ENCODE assay signal across 20 cellular contexts in the genomic region with DNA sequence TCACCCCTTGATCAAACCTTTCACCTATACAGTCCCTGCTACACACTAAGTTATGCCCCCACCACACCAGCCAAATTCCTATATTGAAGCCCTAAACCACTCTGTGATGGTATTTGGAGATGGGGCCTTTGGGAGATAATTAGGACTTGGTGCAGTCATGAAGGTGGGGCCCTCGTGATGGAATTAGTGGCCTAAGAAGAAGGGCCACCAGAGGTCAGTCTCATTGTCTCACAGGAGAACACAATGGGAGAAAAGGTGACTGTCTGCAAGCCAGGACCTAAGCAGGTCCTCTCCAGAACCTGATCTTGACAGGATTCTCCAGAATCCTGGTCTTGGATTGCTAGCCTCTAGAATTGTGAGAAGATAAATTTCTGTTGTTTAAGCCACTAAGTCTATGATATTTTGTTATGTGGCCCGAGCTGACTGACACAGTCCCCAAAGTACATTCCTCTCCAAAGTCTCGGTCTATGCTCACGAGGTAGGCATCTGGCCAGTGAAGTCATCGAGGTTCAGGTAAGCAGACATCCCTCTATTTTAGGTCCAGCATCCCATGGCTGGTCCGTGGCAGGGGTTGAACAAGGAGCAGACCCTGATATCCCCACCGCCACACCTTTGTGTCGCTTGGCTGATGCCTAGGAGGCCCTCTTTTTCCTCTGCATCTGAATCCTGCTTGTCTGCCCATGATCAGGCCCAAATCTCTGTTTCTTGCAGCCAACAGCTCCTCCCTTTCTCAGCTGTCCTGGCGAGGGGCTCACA.
DNase-seq lines count a peak whose midpoint lies in the region; ATAC-seq and TF ChIP-seq lines count a peak whose summit lies in the region.
"Had no signal": no experiment of that assay in that cellular context is flagged by ENCODE, and none has a peak within 500 bp of the region (broad histone marks: within the 10 kb centered on the region; RNA-seq: fewer than 3 reads in every experiment).

No MANE protein-coding gene starts in this region.

- H3K4me2 ChIP-seq in KMS-11 = peak overlapping the region; percentile 50
- H3K4me2 ChIP-seq in trophoblast cell (ENCODE audit: low read length) = no peak overlapping the region

- peak overlapping the region; percentile 29 for H3K4ac ChIP-seq in trophoblast cell (ENCODE audit: low read depth, low read length)

- peak overlapping the region; percentile 7 for H3K18ac ChIP-seq in trophoblast cell (ENCODE audit: low read length)

- H4K12ac ChIP-seq in trophoblast cell (ENCODE audit: low read depth, low read length) = no peak overlapping the region

- H3K27me3 ChIP-seq in KMS-11 (ENCODE audit: insufficient read depth, low read depth) (no peaks in the 10 kb centered on the region), trophoblast cell (ENCODE audit: insufficient read depth, low read length) (no peaks in the 10 kb centered on the region)
- H3K27me3 ChIP-seq: esophagus muscularis mucosa, MG63, right atrium auricular region, tibial artery had no signal

- H2BK5ac ChIP-seq in trophoblast cell (ENCODE audit: low read depth, low read length, poor library complexity) = peak overlapping the region; percentile 6

- no peaks in the 10 kb centered on the region for H3K9me3 ChIP-seq in trophoblast cell (ENCODE audit: insufficient read depth, low read depth, low read length)
- H3K9me3 ChIP-seq: esophagus muscularis mucosa, MG63, right atrium auricular region, tibial artery had no signal

- peak overlapping the region; percentile 69; the same call in 1 of the 2 replicates for H3K9ac ChIP-seq in KMS-11
- no peak overlapping the region for H3K9ac ChIP-seq in trophoblast cell (ENCODE audit: low read length)

- no peak overlapping the region for H2AFZ ChIP-seq in KMS-11 (ENCODE audit: low read depth)
- no peak overlapping the region for H2AFZ ChIP-seq in trophoblast cell (ENCODE audit: insufficient read depth, low read length, poor library complexity)

- H3K79me2 ChIP-seq in KMS-11 (ENCODE audit: insufficient read depth, low read depth) (peaks cover 11% of the 10 kb centered on the region; the same call in 1 of the 2 replicates), trophoblast cell (ENCODE audit: control insufficient read depth, insufficient read depth, low read length, poor library complexity) (no peaks in the 10 kb centered on the region)

- H3K27ac ChIP-seq in KMS-11 (peak overlapping the region; percentile 98), trophoblast cell (ENCODE audit: low read depth, low read length) (no peak overlapping the region)
- H3K27ac ChIP-seq: C4-2B, esophagus muscularis mucosa, right atrium auricular region, tibial artery had no signal

- H3K79me1 ChIP-seq in trophoblast cell (ENCODE audit: low read length) = peaks cover 15% of the 10 kb centered on the region

- peak overlapping the region; percentile 16 for H3K14ac ChIP-seq in trophoblast cell (ENCODE audit: low read length)

- H3K4me3 ChIP-seq in KMS-11 (IDR thresholded peaks at IDR 0.05; ENCODE audit: insufficient read depth, low read depth, low read length) (no peak overlapping the region), trophoblast cell (ENCODE audit: low read depth, low read length) (no peak overlapping the region)
- H3K4me3 ChIP-seq: esophagus muscularis mucosa, MG63, right atrium auricular region, tibial artery had no signal

- no peaks in the 10 kb centered on the region for H3K27me3 Mint-ChIP-seq in T-helper 2 cell treated with Interferon-gamma antibody and Interleukin-4, amounts not matched to agents 5 μg/mL and 100 μg/mL, for 36 hours (ENCODE audit: low read depth)
- no peaks in the 10 kb centered on the region for H3K27me3 Mint-ChIP-seq in activated naive CD8-positive, alpha-beta T cell

- H4K91ac ChIP-seq in trophoblast cell (ENCODE audit: low read depth, low read length) = peak overlapping the region; percentile 61

- no CpG with 5 or more reads among the region's 9 CpGs for WGBS in trophoblast cell (ENCODE audit: extremely low coverage, insufficient coverage, insufficient read length)

- no peak overlapping the region for H4K8ac ChIP-seq in trophoblast cell (ENCODE audit: low read depth, low read length)

- peak overlapping the region; percentile 44 for H2BK12ac ChIP-seq in trophoblast cell (ENCODE audit: low read length)

- DNase-seq in T-helper 2 cell treated with Interferon-gamma antibody and Interleukin-4, amounts not matched to agents 5 μg/mL and 100 μg/mL, for 36 hours (ENCODE audit: low spot score) = no peak
- DNase-seq in T-helper 2 cell (no peak), trophoblast cell (peak in 1 of 2 donors; percentile 32), NCI-H1694 (lab: John Stamatoyannopoulos, UW) (no peak), NCI-H187 treated with DMSO at 0.1 percent for 48 hours (lab: John Stamatoyannopoulos, UW) (no peak)
- DNase-seq: 8988T, DND-41, mesendoderm, MG63, NCI-H1930, NCI-H526, SW 1271, tibial artery had no signal

- peaks cover 75% of the 10 kb centered on the region for H3K4me1 Mint-ChIP-seq in T-helper 2 cell treated with Interferon-gamma antibody and Interleukin-4, amounts not matched to agents 5 μg/mL and 100 μg/mL, for 36 hours (ENCODE audit: low read depth)
- H3K4me1 Mint-ChIP-seq in activated naive CD8-positive, alpha-beta T cell (ENCODE audit: low read depth) = peaks cover 80% of the 10 kb centered on the region

- no peaks in the 10 kb centered on the region for H3K9me3 Mint-ChIP-seq in T-helper 2 cell treated with Interferon-gamma antibody and Interleukin-4, amounts not matched to agents 5 μg/mL and 100 μg/mL, for 36 hours
- no peaks in the 10 kb centered on the region for H3K9me3 Mint-ChIP-seq in activated naive CD8-positive, alpha-beta T cell (ENCODE audit: low read depth)
- H3K9me3 Mint-ChIP-seq: WTC11 had no signal

- peaks cover 89% of the 10 kb centered on the region for H3K36me3 Mint-ChIP-seq in T-helper 2 cell treated with Interferon-gamma antibody and Interleukin-4, amounts not matched to agents 5 μg/mL and 100 μg/mL, for 36 hours (ENCODE audit: low read depth)
- H3K36me3 Mint-ChIP-seq in activated naive CD8-positive, alpha-beta T cell = peaks cover 15% of the 10 kb centered on the region
- H3K36me3 Mint-ChIP-seq: WTC11 had no signal

- H3K4me1 ChIP-seq in KMS-11 (ENCODE audit: low read depth, poor library complexity, severe bottlenecking) = peaks cover 99% of the 10 kb centered on the region
- H3K4me1 ChIP-seq in trophoblast cell (ENCODE audit: control insufficient read depth in 1 of 2, insufficient read depth in 2 of 2, low read length in 2 of 2) = peaks cover 3 to 12% of the 10 kb centered on the region in 2 experiments
- H3K4me1 ChIP-seq: right atrium auricular region, tibial artery had no signal

- no peaks in the 10 kb centered on the region for H4K20me1 ChIP-seq in KMS-11 (ENCODE audit: insufficient read depth)

- no peaks in the 10 kb centered on the region for H3K36me3 ChIP-seq in KMS-11 (ENCODE audit: insufficient read depth)
- H3K36me3 ChIP-seq in trophoblast cell (ENCODE audit: control insufficient read depth in 1 of 2, insufficient read depth in 2 of 2, low read length in 2 of 2) = peaks cover 0 to 4% of the 10 kb centered on the region in 2 experiments
- H3K36me3 ChIP-seq: MG63, right atrium auricular region, tibial artery had no signal

- no peak overlapping the region for H3K23ac ChIP-seq in trophoblast cell (ENCODE audit: low read length)

- peak overlapping the region; percentile 98 for H3K27ac Mint-ChIP-seq in T-helper 2 cell treated with Interferon-gamma antibody and Interleukin-4, amounts not matched to agents 5 μg/mL and 100 μg/mL, for 36 hours
- H3K27ac Mint-ChIP-seq in activated naive CD8-positive, alpha-beta T cell = peak overlapping the region; percentile 99
- H3K27ac Mint-ChIP-seq: WTC11 had no signal

- peak overlapping the region; percentile 84 for H3K4me3 Mint-ChIP-seq in T-helper 2 cell treated with Interferon-gamma antibody and Interleukin-4, amounts not matched to agents 5 μg/mL and 100 μg/mL, for 36 hours
- no peak overlapping the region for H3K4me3 Mint-ChIP-seq in activated naive CD8-positive, alpha-beta T cell
- H3K4me3 Mint-ChIP-seq: WTC11 had no signal

- peak overlapping the region; percentile 46 for H2AK5ac ChIP-seq in trophoblast cell (ENCODE audit: low read length)

- TF ChIP-seq CTCF in KMS-11 (conservative IDR thresholded peaks at IDR 0.05; ENCODE audit: low read depth, low read length) = no peak

- ATAC-seq in HG02970 (IDR thresholded peaks at IDR 0.05; ENCODE audit: low FRiP score, unreplicated experiment) = no peak

- peak overlapping the region; percentile 1 for H2BK120ac ChIP-seq in trophoblast cell (ENCODE audit: insufficient read depth, low read length, poor library complexity)
